Comparison of ENCODE assay signal across 8 cellular contexts in genomic region chr14:69242311-69243224, GRCh38. TPM values are rescaled to one million over a fixed set of nuclear protein-coding genes. Genes with fewer than 3 reads are reported as not detected.
DNase-seq lines count a peak whose midpoint lies in the region; ATAC-seq and TF ChIP-seq lines count a peak whose summit lies in the region.

No MANE protein-coding gene starts in this region.

- H3K36me3 ChIP-seq in CD4-positive, alpha-beta memory T cell (ENCODE audit: insufficient read depth, low read length) = peaks cover 7% of the 10 kb centered on the region
- H3K36me3 ChIP-seq in HCT116 (ENCODE audit: control insufficient read depth in 1 of 2, insufficient read depth in 2 of 2, low read length in 2 of 2) (peaks cover 0 to 4% of the 10 kb centered on the region in 2 experiments; a peak in 1 of 4 replicates), neutrophil (peaks cover 27% of the 10 kb centered on the region), vagina (peaks cover 0 to 34% of the 10 kb centered on the region in 2 donors)

- no peak overlapping the region for H3K4me3 Mint-ChIP-seq in CD4-positive, alpha-beta memory T cell

- no peak overlapping the region for H3K27ac ChIP-seq in CD4-positive, alpha-beta memory T cell (ENCODE audit: low read depth, low read length)
- H3K27ac ChIP-seq in HCT116 (ENCODE audit: low read depth, low read length) = no peak overlapping the region
- no peak overlapping the region for H3K27ac ChIP-seq in neutrophil
- H3K27ac ChIP-seq in vagina = peak overlapping the region; percentile 55

- H3K9me3 Mint-ChIP-seq in CD4-positive, alpha-beta memory T cell = no peaks in the 10 kb centered on the region

- no peaks in the 10 kb centered on the region for H3K79me2 ChIP-seq in HCT116 (ENCODE audit: insufficient read depth, low read length)

- H3K27ac Mint-ChIP-seq in CD4-positive, alpha-beta memory T cell = no peak overlapping the region

- intact Hi-C loops in CD4-positive, alpha-beta memory T cell (cut with micrococcal nuclease) = loop anchor here (1.0 to 5.0 kb wide), 3 partner anchors 90 to 332 kb away; partner anchors contain the start of genes CCDC177 and DCAF5
- intact Hi-C loops in HCT116 (cut with micrococcal nuclease) = loop anchor here (1.0 to 5.0 kb wide), 6 partner anchors 104 to 380 kb away; partner anchors contain the start of gene CCDC177
- intact Hi-C loops in vagina (cut with DNase I) = loop anchor here (10.0 kb wide), 2 partner anchors 122 to 222 kb away; no protein-coding TSS in a partner anchor

- no TSS peak for BruUV-seq in HCT116 (replicated peaks; lab: Mats Ljungman, UMichigan)

- no peak overlapping the region for H3K4me3 ChIP-seq in CD4-positive, alpha-beta memory T cell (ENCODE audit: low read length in 2 of 2)
- H3K4me3 ChIP-seq in HCT116 (replicated peaks in 1 of 2; ENCODE audit: low read depth in 1 of 2, low read length in 2 of 2) (no peak overlapping the region), fibroblast of villous mesenchyme (ENCODE audit: low read depth, low read length) (no peak overlapping the region), neutrophil (ENCODE audit: low read depth in 1 of 2, low read length in 1 of 2) (no peak overlapping the region), vagina (no peak overlapping the region)

- peaks cover 25 to 34% of the 10 kb centered on the region in 2 donors for H3K36me3 Mint-ChIP-seq in CD4-positive, alpha-beta memory T cell

- peak; percentile 54 to 77 (median 61); a peak in 5 of 6 replicates for TF ChIP-seq CTCF in HCT116 (IDR thresholded peaks at IDR 0.05 in 2 of 3, conservative IDR thresholded peaks at IDR 0.05 in 1 of 3; ENCODE audit: borderline replicate concordance in 1 of 3, insufficient read depth in 1 of 3, low read depth in 2 of 3, low read length in 2 of 3)
- peak; percentile 66 for TF ChIP-seq CTCF in fibroblast of villous mesenchyme (IDR thresholded peaks at IDR 0.05; ENCODE audit: insufficient read depth, low read depth, low read length)
- TF ChIP-seq CTCF in neutrophil (IDR thresholded peaks at IDR 0.05) = peak; percentile 52
- peak; percentile 75 to 90 (median 89) for TF ChIP-seq CTCF in vagina (IDR thresholded peaks at IDR 0.05)

- POLR2A ChIA-PET in CD4-positive, alpha-beta memory T cell (lab: Charles Lee; ENCODE audit: partially characterized antibody) = no interaction called here
- POLR2A ChIA-PET in HCT116 (lab: Charles Lee) = no interaction called here

- peak; percentile 72 for TF ChIP-seq RAD21 in HCT116 (IDR thresholded peaks at IDR 0.05; ENCODE audit: low read depth)

- H3K9me3 ChIP-seq in CD4-positive, alpha-beta memory T cell (ENCODE audit: control insufficient read depth in 1 of 2, low read length in 2 of 2) = no peaks in the 10 kb centered on the region
- H3K9me3 ChIP-seq in HCT116 (ENCODE audit: control insufficient read depth in 1 of 2, insufficient read depth in 1 of 2, low read depth in 1 of 2, low read length in 2 of 2) (no peaks in the 10 kb centered on the region), neutrophil (no peaks in the 10 kb centered on the region), vagina (no peaks in the 10 kb centered on the region)

- no peaks in the 10 kb centered on the region for H3K4me1 ChIP-seq in CD4-positive, alpha-beta memory T cell (ENCODE audit: insufficient read depth, low read length)
- H3K4me1 ChIP-seq in HCT116 (ENCODE audit: control insufficient read depth in 1 of 2, insufficient read depth in 2 of 2, low read length in 2 of 2) = no peaks in the 10 kb centered on the region
- H3K4me1 ChIP-seq in neutrophil (ENCODE audit: control insufficient read depth in 1 of 2, insufficient read depth in 1 of 2, low read depth in 1 of 2, low read length in 1 of 2) = no peaks in the 10 kb centered on the region
- H3K4me1 ChIP-seq in vagina = peaks cover 11% of the 10 kb centered on the region

- DNase-seq in CD4-positive, alpha-beta memory T cell = peak; percentile 47 to 58 (median 55)
- DNase-seq in HCT116 (ENCODE audit: low read depth, low spot score) (peak; percentile 39), NCI-H82 (lab: John Stamatoyannopoulos, UW) (peak; percentile 69), fibroblast of villous mesenchyme (ENCODE audit: low read depth) (peak; percentile 77), vagina (ENCODE audit: extremely low spot score in 2 of 2) (no peak)
- DNase-seq in activated T-cell treated with anti-CD3 and anti-CD28 coated beads, Interleukin-2, amount 50 U/mL, for 48 hours = peak; percentile 42 to 61

- H3K27me3 ChIP-seq in CD4-positive, alpha-beta memory T cell (ENCODE audit: insufficient read depth, low read length) = no peaks in the 10 kb centered on the region
- H3K27me3 ChIP-seq in HCT116 (ENCODE audit: insufficient read depth, low read length) = no peaks in the 10 kb centered on the region
- no peaks in the 10 kb centered on the region for H3K27me3 ChIP-seq in neutrophil
- no peaks in the 10 kb centered on the region for H3K27me3 ChIP-seq in vagina

- H3K9ac ChIP-seq in HCT116 (ENCODE audit: low read length) = no peak overlapping the region

- TF ChIP-seq POLR2A in HCT116 (IDR thresholded peaks at IDR 0.05; ENCODE audit: borderline replicate concordance, extremely low read depth, insufficient read depth, insufficient read length) (no peak), vagina (IDR thresholded peaks at IDR 0.05) (no peak)

- CTCF ChIA-PET in CD4-positive, alpha-beta memory T cell (lab: Charles Lee; ENCODE audit: partially characterized antibody) = interaction anchor here (0.6 to 5.2 kb wide), 36 partner anchors 9 to 342 kb away, joined by 3 to 75 read pairs (median 3); partner anchors contain the start of gene CCDC177
- CTCF ChIA-PET in HCT116 (lab: Charles Lee) = interaction anchor here (0.6 to 1.7 kb wide), 9 partner anchors 9 to 332 kb away, joined by 3 to 30 read pairs (median 4); partner anchors contain the start of gene CCDC177

- ATAC-seq in HCT116 (peak; percentile 85), HG02571 (IDR thresholded peaks at IDR 0.05; ENCODE audit: unreplicated experiment) (no peak)

- no peaks in the 10 kb centered on the region for H3K27me3 Mint-ChIP-seq in CD4-positive, alpha-beta memory T cell

- no peaks in the 10 kb centered on the region for H3K9me2 ChIP-seq in HCT116 (ENCODE audit: insufficient read depth)

- H3K4me1 Mint-ChIP-seq in CD4-positive, alpha-beta memory T cell = peaks cover 1 to 6% (median 5%) of the 10 kb centered on the region in 4 donors

- H2AFZ ChIP-seq in HCT116 (ENCODE audit: low read depth, low read length, poor library complexity, severe bottlenecking) = no peak overlapping the region

- H3K4me2 ChIP-seq in HCT116 (ENCODE audit: low read length) = no peak overlapping the region

- H4K20me1 ChIP-seq in HCT116 (ENCODE audit: insufficient read depth) = no peaks in the 10 kb centered on the region

- RAD21 ChIA-PET in HCT116 (lab: Charles Lee; ENCODE audit: low non-redundant PET in 1 of 2, low total read pairs in 2 of 2, uncharacterized antibody in 2 of 2, unreplicated experiment in 2 of 2) = interaction anchor here in 1 of 2 experiments (0.6 kb wide), 1 partner anchor 59 kb away, joined by 5 read pairs; no protein-coding TSS in a partner anchor

TF ChIP-seq in HCT116, 20 proteins besides CTCF, POLR2A, EP300 and RAD21:
- TF ChIP-seq SP1 (IDR thresholded peaks at IDR 0.05; ENCODE audit: low read depth) (no peak), POLR2AphosphoS5 (IDR thresholded peaks at IDR 0.05; ENCODE audit: low read depth, low read length) (no peak), EZH2 (IDR thresholded peaks at IDR 0.05) (no peak)

RNA-seq across cellular contexts. Expression of gene GALNT16, which starts 17.4 kb away (rescaled TPM):
- under 1 TPM in 1 of 2 experiments, not detected in 1; 0.06 TPM for total RNA-seq in CD4-positive, alpha-beta memory T cell
- polyA plus RNA-seq in CD4-positive, alpha-beta memory T cell = not detected
- total RNA-seq in HCT116 (2021; ENCODE audit: unreplicated experiment) (0.32 TPM), fibroblast of villous mesenchyme (under 0.01 TPM in 2 replicates), vagina (5.2 TPM)
- 0.05 TPM in 1 of 2 replicates, not detected in the other for polyA plus RNA-seq in HCT116 (2012)

RNA-seq across cellular contexts. Expression of gene EXD2, which starts 51.3 kb away (rescaled TPM):
- total RNA-seq in CD4-positive, alpha-beta memory T cell = 10 to 100 TPM; 14.3 to 15.7 TPM
- 1 to 10 TPM; 4.6 to 8.9 TPM for polyA plus RNA-seq in CD4-positive, alpha-beta memory T cell
- 20.2 TPM for total RNA-seq in HCT116 (2021; ENCODE audit: unreplicated experiment)
- polyA plus RNA-seq in HCT116 (2012) = 11.6 and 13.2 TPM in 2 replicates
- total RNA-seq in fibroblast of villous mesenchyme = 16.8 and 18.6 TPM in 2 replicates
- 14.5 TPM for total RNA-seq in vagina

Comparison
In these comparisons a context has a peak if more than half of its experiments do, and no peak if none do; other contexts are left out.
1. DNase-seq: peak in CD4-positive, alpha-beta memory T cell (5 of 5), HCT116 (single experiment), NCI-H82 (single experiment), activated T-cell treated with anti-CD3 and anti-CD28 coated beads, Interleukin-2, amount 50 U/mL, for 48 hours (2 of 2) and fibroblast of villous mesenchyme (single experiment); none in vagina (0 of 2).
2. Peak in every context shown above with its lines, with median percentiles within 50 percentile points of each other: CTCF ChIP-seq.